13 cellular contexts compared by ENCODE assay signal in the genomic region with DNA sequence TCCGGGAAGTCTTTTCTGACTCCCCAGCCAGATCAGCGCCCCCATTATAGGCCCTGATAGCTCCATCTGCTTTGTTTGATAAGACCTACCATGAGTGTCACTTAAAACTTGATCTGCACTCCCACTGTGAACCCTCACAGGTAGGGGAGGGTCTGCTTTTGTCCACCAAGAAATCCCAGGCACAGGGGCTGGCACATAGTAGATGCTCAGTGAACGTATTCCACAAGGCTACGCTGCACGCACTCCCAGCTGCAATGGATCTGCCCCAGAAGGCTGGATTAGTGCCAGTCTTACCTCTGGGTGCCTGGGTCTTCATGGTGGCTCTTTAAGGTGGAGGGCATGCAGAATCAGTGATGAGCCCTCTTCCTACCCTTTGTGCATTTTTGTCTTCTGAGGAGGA.
"Had no signal": no experiment of that assay in that cellular context is flagged by ENCODE, and none has a peak within 500 bp of the region (broad histone marks: within the 10 kb centered on the region; RNA-seq: fewer than 3 reads in every experiment).

No MANE protein-coding gene starts in this region.

- H3K27ac ChIP-seq: ascending aorta, ovary, stomach, vagina had no signal

- H3K9me3 ChIP-seq: ascending aorta, ovary, stomach, vagina had no signal

- H3K27me3 ChIP-seq: ascending aorta, ovary had no signal

- H3K4me3 ChIP-seq: ascending aorta, ovary, stomach, vagina had no signal

- H3K36me3 ChIP-seq: ascending aorta, ovary, stomach, vagina had no signal

- H3K27ac Mint-ChIP-seq: activated B cell treated with CpG ODN at 0.5 μM for 24 hours; activated T-helper 17 cell treated with anti-CD3 and anti-CD28 coated beads, Interleukin-2, amount 50 U/mL, for 72 hours had no signal

- H3K4me1 Mint-ChIP-seq: activated B cell treated with CpG ODN at 0.5 μM for 24 hours; activated T-helper 17 cell treated with anti-CD3 and anti-CD28 coated beads, Interleukin-2, amount 50 U/mL, for 72 hours had no signal

- ATAC-seq: activated T-helper 17 cell treated with anti-CD3 and anti-CD28 coated beads, Interleukin-2, amount 50 U/mL, for 72 hours had no signal

- H3K4me1 ChIP-seq: ascending aorta, vagina had no signal

- H3K4me3 Mint-ChIP-seq: activated B cell treated with CpG ODN at 0.5 μM for 24 hours; activated T-helper 17 cell treated with anti-CD3 and anti-CD28 coated beads, Interleukin-2, amount 50 U/mL, for 72 hours had no signal

- DNase-seq: activated B cell treated with CpG ODN at 0.5 μM for 24 hours; activated CD4-positive, alpha-beta T cell treated with anti-CD3 and anti-CD28 coated beads for 48 hours; activated naive CD4-positive, alpha-beta T cell treated with Interleukin-2 at 50 U/mL for 16 hours; glutamatergic neuron; kidney glomerular epithelial cell; ovary; stimulated activated CD4-positive, alpha-beta T cell treated with anti-CD3 and anti-CD28 coated beads, Interleukin-1b, Interleukin-23, amount 100 ng/mL, for 48 hours; T-helper 2 cell had no signal

- H3K9me3 Mint-ChIP-seq: activated B cell treated with CpG ODN at 0.5 μM for 24 hours; activated T-helper 17 cell treated with anti-CD3 and anti-CD28 coated beads, Interleukin-2, amount 50 U/mL, for 72 hours; nephron had no signal
